ENCODE assay signal across 10 cellular contexts in genomic region chr5:77560677-77561263, GRCh38.
DNase-seq lines count a peak whose midpoint lies in the region; ATAC-seq and TF ChIP-seq lines count a peak whose summit lies in the region.
"Had no signal": no experiment of that assay in that cellular context is flagged by ENCODE, and none has a peak within 500 bp of the region (broad histone marks: within the 10 kb centered on the region; RNA-seq: fewer than 3 reads in every experiment).

No MANE protein-coding gene starts in this region.

- H3K9me3 ChIP-seq in Peyer's patch = no peaks in the 10 kb centered on the region
- H3K9me3 ChIP-seq: neutrophil, SJSA1 had no signal

- peak; percentile 79 for TF ChIP-seq RAD21 in Ishikawa (IDR thresholded peaks at IDR 0.05; ENCODE audit: low read depth)

- H3K4me3 ChIP-seq in Peyer's patch (no peak overlapping the region), retinal pigment epithelial cell (ENCODE audit: low read length) (no peak overlapping the region)
- H3K4me3 ChIP-seq: SJSA1 had no signal

- ATAC-seq in HG03520 (IDR thresholded peaks at IDR 0.05; ENCODE audit: unreplicated experiment) = no peak

- DNase-seq in DMS153 treated with DMSO at 0.1 percent for 48 hours (lab: John Stamatoyannopoulos, UW; ENCODE audit: unreplicated experiment) (peak; percentile 36), Peyer's patch (no peak), fibroblast of gingiva (ENCODE audit: low read depth) (peak; percentile 40), retinal pigment epithelial cell (ENCODE audit: low read depth) (no peak), mucosa of gallbladder (ENCODE audit: low spot score) (no peak)
- DNase-seq in T-helper 2 cell treated with Interferon-gamma antibody and Interleukin-4, amounts not matched to agents 5 μg/mL and 100 μg/mL, for 36 hours (ENCODE audit: low spot score) = no peak

- no peaks in the 10 kb centered on the region for H3K9me3 Mint-ChIP-seq in T-helper 2 cell treated with Interferon-gamma antibody and Interleukin-4, amounts not matched to agents 5 μg/mL and 100 μg/mL, for 36 hours

- no peaks in the 10 kb centered on the region for H3K36me3 ChIP-seq in Peyer's patch
- H3K36me3 ChIP-seq: neutrophil, SJSA1 had no signal

- peak in 4 of 6 experiments; percentile 40 to 55 (median 52) for TF ChIP-seq CTCF in Peyer's patch (IDR thresholded peaks at IDR 0.05)
- TF ChIP-seq CTCF in retinal pigment epithelial cell (conservative IDR thresholded peaks at IDR 0.05; ENCODE audit: low read depth, low read length) = peak; percentile 63

- no peaks in the 10 kb centered on the region for H3K27me3 ChIP-seq in Peyer's patch

- no peak overlapping the region for H3K27ac ChIP-seq in Peyer's patch
- H3K27ac ChIP-seq: neutrophil, SJSA1 had no signal

- TF ChIP-seq POLR2A in Peyer's patch (IDR thresholded peaks at IDR 0.05) = no peak

- H3K4me3 Mint-ChIP-seq in T-helper 2 cell treated with Interferon-gamma antibody and Interleukin-4, amounts not matched to agents 5 μg/mL and 100 μg/mL, for 36 hours = no peak overlapping the region

- peaks cover 18% of the 10 kb centered on the region for H3K27me3 Mint-ChIP-seq in T-helper 2 cell treated with Interferon-gamma antibody and Interleukin-4, amounts not matched to agents 5 μg/mL and 100 μg/mL, for 36 hours (ENCODE audit: low read depth)

- H3K4me1 ChIP-seq in Peyer's patch = no peaks in the 10 kb centered on the region
- H3K4me1 ChIP-seq: SJSA1 had no signal

- H3K4me1 Mint-ChIP-seq in T-helper 2 cell treated with Interferon-gamma antibody and Interleukin-4, amounts not matched to agents 5 μg/mL and 100 μg/mL, for 36 hours (ENCODE audit: low read depth) = no peaks in the 10 kb centered on the region

- no peak overlapping the region for H3K27ac Mint-ChIP-seq in T-helper 2 cell treated with Interferon-gamma antibody and Interleukin-4, amounts not matched to agents 5 μg/mL and 100 μg/mL, for 36 hours

- no peak for TF ChIP-seq EP300 in Ishikawa (IDR thresholded peaks at IDR 0.05; ENCODE audit: borderline replicate concordance)

- H3K36me3 Mint-ChIP-seq in T-helper 2 cell treated with Interferon-gamma antibody and Interleukin-4, amounts not matched to agents 5 μg/mL and 100 μg/mL, for 36 hours (ENCODE audit: low read depth) = no peaks in the 10 kb centered on the region

TF ChIP-seq in Ishikawa, 13 proteins besides CTCF, POLR2A, EP300 and RAD21:
- TF ChIP-seq NFIC (IDR thresholded peaks at IDR 0.05) (no peak), TEAD4 (IDR thresholded peaks at IDR 0.05) (no peak), FOXM1 (IDR thresholded peaks at IDR 0.05; ENCODE audit: borderline replicate concordance, low read depth) (no peak), CREB1 (IDR thresholded peaks at IDR 0.05; ENCODE audit: low read depth) (no peak), USF1 (IDR thresholded peaks at IDR 0.05) (no peak)
- TF ChIP-seq, protein P1, sequence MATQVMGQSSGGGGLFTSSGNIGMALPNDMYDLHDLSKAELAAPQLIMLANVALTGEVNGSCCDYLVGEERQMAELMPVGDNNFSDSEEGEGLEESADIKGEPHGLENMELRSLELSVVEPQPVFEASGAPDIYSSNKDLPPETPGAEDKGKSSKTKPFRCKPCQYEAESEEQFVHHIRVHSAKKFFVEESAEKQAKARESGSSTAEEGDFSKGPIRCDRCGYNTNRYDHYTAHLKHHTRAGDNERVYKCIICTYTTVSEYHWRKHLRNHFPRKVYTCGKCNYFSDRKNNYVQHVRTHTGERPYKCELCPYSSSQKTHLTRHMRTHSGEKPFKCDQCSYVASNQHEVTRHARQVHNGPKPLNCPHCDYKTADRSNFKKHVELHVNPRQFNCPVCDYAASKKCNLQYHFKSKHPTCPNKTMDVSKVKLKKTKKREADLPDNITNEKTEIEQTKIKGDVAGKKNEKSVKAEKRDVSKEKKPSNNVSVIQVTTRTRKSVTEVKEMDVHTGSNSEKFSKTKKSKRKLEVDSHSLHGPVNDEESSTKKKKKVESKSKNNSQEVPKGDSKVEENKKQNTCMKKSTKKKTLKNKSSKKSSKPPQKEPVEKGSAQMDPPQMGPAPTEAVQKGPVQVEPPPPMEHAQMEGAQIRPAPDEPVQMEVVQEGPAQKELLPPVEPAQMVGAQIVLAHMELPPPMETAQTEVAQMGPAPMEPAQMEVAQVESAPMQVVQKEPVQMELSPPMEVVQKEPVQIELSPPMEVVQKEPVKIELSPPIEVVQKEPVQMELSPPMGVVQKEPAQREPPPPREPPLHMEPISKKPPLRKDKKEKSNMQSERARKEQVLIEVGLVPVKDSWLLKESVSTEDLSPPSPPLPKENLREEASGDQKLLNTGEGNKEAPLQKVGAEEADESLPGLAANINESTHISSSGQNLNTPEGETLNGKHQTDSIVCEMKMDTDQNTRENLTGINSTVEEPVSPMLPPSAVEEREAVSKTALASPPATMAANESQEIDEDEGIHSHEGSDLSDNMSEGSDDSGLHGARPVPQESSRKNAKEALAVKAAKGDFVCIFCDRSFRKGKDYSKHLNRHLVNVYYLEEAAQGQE (IDR thresholded peaks at IDR 0.05; ENCODE audit: low read depth) = no peak
- TF ChIP-seq, protein P2, sequence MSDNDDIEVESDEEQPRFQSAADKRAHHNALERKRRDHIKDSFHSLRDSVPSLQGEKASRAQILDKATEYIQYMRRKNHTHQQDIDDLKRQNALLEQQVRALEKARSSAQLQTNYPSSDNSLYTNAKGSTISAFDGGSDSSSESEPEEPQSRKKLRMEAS (IDR thresholded peaks at IDR 0.05) = no peak

Comparison
In these comparisons a context has a peak if more than half of its experiments do, and no peak if none do; other contexts are left out.
1. DNase-seq: peak in DMS153 treated with DMSO at 0.1 percent for 48 hours (single experiment) and fibroblast of gingiva (single experiment); none in Peyer's patch (0 of 3), retinal pigment epithelial cell (single experiment), mucosa of gallbladder (single experiment) and T-helper 2 cell treated with Interferon-gamma antibody and Interleukin-4, amounts not matched to agents 5 μg/mL and 100 μg/mL, for 36 hours (single experiment).